Comparison of ENCODE assay signal across 23 cellular contexts in genomic region chr20:38392356-38392755, GRCh38. TPM values are rescaled to one million over a fixed set of nuclear protein-coding genes. Genes with fewer than 3 reads are reported as not detected.
DNase-seq lines count a peak whose midpoint lies in the region; ATAC-seq, FAIRE-seq and TF ChIP-seq lines count a peak whose summit lies in the region.
"Had no signal": no experiment of that assay in that cellular context is flagged by ENCODE, and none has a peak within 500 bp of the region (broad histone marks: within the 10 kb centered on the region; RNA-seq: fewer than 3 reads in every experiment).

No MANE protein-coding gene starts in this region.

- no peaks in the 10 kb centered on the region for H3F3A ChIP-seq in GM23338 (replicated peaks; ENCODE audit: low read depth)

- DNase-seq in GM23338 (ENCODE audit: low spot score) = peak; percentile 44
- DNase-seq in RWPE2 (ENCODE audit: low spot score) = no peak
- DNase-seq in left kidney (ENCODE audit: low read depth, low spot score) = peak; percentile 23
- DNase-seq in NCI-H446 treated with DMSO at 0.1 percent for 48 hours (lab: John Stamatoyannopoulos, UW) = no peak
- DNase-seq in frontal cortex (ENCODE audit: low spot score in 2 of 2) = no peak
- no peak for DNase-seq in pancreas
- DNase-seq: activated CD4-positive, alpha-beta memory T cell treated with anti-CD3 and anti-CD28 coated beads, Interleukin-2, amount 10 ng/mL, durations not matched to agents 7 days and 5 days; activated gamma-delta T cell treated with Interleukin-2 at 50 U/mL for 16 hours; brain microvascular endothelial cell; CD4-positive, alpha-beta memory T cell; glutamatergic neuron; GOT3; mesenchymal stem cell; NCI-H1092 treated with DMSO at 0.1 percent for 48 hours; NCI-H226; NK-92 treated with Interleukin-12 subunit alpha and Interleukin-12 subunit beta, amount 100 ng/mL, for 24 hours; RPMI8226; spleen; stimulated activated CD4-positive, alpha-beta T cell treated with anti-CD3 and anti-CD28 coated beads, Interleukin-4, amount 100 ng/mL, for 1 hour; stimulated activated naive CD4-positive, alpha-beta T cell treated with Interleukin-2 at 50 U/mL for 16 hours had no signal

- H2AFZ ChIP-seq in GM23338 (peak overlapping the region; percentile 84), KMS-11 (ENCODE audit: low read depth) (peak overlapping the region; percentile 27; the same call in 1 of the 2 replicates)

- WGBS in pancreas, 2 donors = 37 to 68% methylated on average over 3 of the region's 3 CpGs

- H4K20me1 ChIP-seq in GM23338 (replicated peaks; ENCODE audit: insufficient read depth) (no peaks in the 10 kb centered on the region), KMS-11 (ENCODE audit: insufficient read depth) (no peaks in the 10 kb centered on the region)

- H3K36me3 Mint-ChIP-seq in GM23338 (ENCODE audit: low read depth) = no peaks in the 10 kb centered on the region

- no peak overlapping the region for H3K4me3 Mint-ChIP-seq in GM23338
- H3K4me3 Mint-ChIP-seq: activated CD4-positive, alpha-beta memory T cell treated with anti-CD3 and anti-CD28 coated beads, Interleukin-2, amount 10 ng/mL, durations not matched to agents 7 days and 5 days; CD4-positive, alpha-beta memory T cell had no signal

- no peak overlapping the region for H3K27ac Mint-ChIP-seq in GM23338
- H3K27ac Mint-ChIP-seq: activated CD4-positive, alpha-beta memory T cell treated with anti-CD3 and anti-CD28 coated beads, Interleukin-2, amount 10 ng/mL, durations not matched to agents 7 days and 5 days; CD4-positive, alpha-beta memory T cell had no signal

- H3K9me3 ChIP-seq in RWPE2 (ENCODE audit: severe bottlenecking) (no peaks in the 10 kb centered on the region), pancreas (no peaks in the 10 kb centered on the region)

- H3K4me1 ChIP-seq in GM23338 (ENCODE audit: insufficient read depth) (no peaks in the 10 kb centered on the region), KMS-11 (ENCODE audit: low read depth, poor library complexity, severe bottlenecking) (no peaks in the 10 kb centered on the region), RWPE2 (ENCODE audit: insufficient read depth, poor library complexity, severe bottlenecking) (no peaks in the 10 kb centered on the region), pancreas (no peaks in the 10 kb centered on the region)
- H3K4me1 ChIP-seq: spleen had no signal

- H3K36me3 ChIP-seq in GM23338 (ENCODE audit: insufficient read depth) (no peaks in the 10 kb centered on the region), KMS-11 (ENCODE audit: insufficient read depth) (no peaks in the 10 kb centered on the region), RWPE2 (ENCODE audit: low read depth) (no peaks in the 10 kb centered on the region), pancreas (no peaks in the 10 kb centered on the region)
- H3K36me3 ChIP-seq: brain microvascular endothelial cell, spleen had no signal

- no peaks in the 10 kb centered on the region for H3K79me2 ChIP-seq in GM23338 (replicated peaks; ENCODE audit: insufficient read depth)
- no peaks in the 10 kb centered on the region for H3K79me2 ChIP-seq in KMS-11 (ENCODE audit: insufficient read depth, low read depth)

- no peaks in the 10 kb centered on the region for H3K27me3 ChIP-seq in GM23338 (ENCODE audit: insufficient read depth)
- H3K27me3 ChIP-seq in KMS-11 (ENCODE audit: insufficient read depth, low read depth) = no peaks in the 10 kb centered on the region
- H3K27me3 ChIP-seq in RWPE2 (ENCODE audit: insufficient read depth, poor library complexity, severe bottlenecking) = no peaks in the 10 kb centered on the region
- H3K27me3 ChIP-seq in pancreas = no peaks in the 10 kb centered on the region
- H3K27me3 ChIP-seq: brain microvascular endothelial cell, spleen had no signal

- 0 out of 2 replicates have a peak, but pooled peaks cover 4% of the 10 kb centered on the region for H3K9me2 ChIP-seq in GM23338 (ENCODE audit: insufficient read depth)

- ATAC-seq in GM23338 (peak; percentile 74), RWPE2 (ENCODE audit: low read depth) (peak; percentile 68), pancreas (no peak)
- ATAC-seq: activated CD4-positive, CD25-positive, alpha-beta regulatory T cell treated with anti-CD3 and anti-CD28 coated beads, Interleukin-2, amount 50 U/mL, for 24 hours had no signal

- intact Hi-C loops in pancreas (cut with DNase I) = no loop called here

- no peak overlapping the region for H3K4me3 ChIP-seq in GM23338
- no peak overlapping the region for H3K4me3 ChIP-seq in KMS-11 (IDR thresholded peaks at IDR 0.05; ENCODE audit: insufficient read depth, low read depth, low read length)
- H3K4me3 ChIP-seq in RWPE2 (ENCODE audit: severe bottlenecking) = no peak overlapping the region
- H3K4me3 ChIP-seq in pancreas = no peak overlapping the region
- H3K4me3 ChIP-seq: coronary artery, spleen had no signal

- H3K27me3 Mint-ChIP-seq in GM23338 (ENCODE audit: insufficient read depth, low read depth, poor library complexity) = peaks cover 1% of the 10 kb centered on the region

- TF ChIP-seq CTCF in GM23338 (conservative IDR thresholded peaks at IDR 0.05; ENCODE audit: low read depth in 2 of 2) (no peak), KMS-11 (conservative IDR thresholded peaks at IDR 0.05; ENCODE audit: low read depth, low read length) (no peak), RWPE2 (IDR thresholded peaks at IDR 0.05; ENCODE audit: poor library complexity, severe bottlenecking) (no peak), pancreas (IDR thresholded peaks at IDR 0.05) (no peak)

- no peaks in the 10 kb centered on the region for H3K4me1 Mint-ChIP-seq in GM23338
- H3K4me1 Mint-ChIP-seq: activated CD4-positive, alpha-beta memory T cell treated with anti-CD3 and anti-CD28 coated beads, Interleukin-2, amount 10 ng/mL, durations not matched to agents 7 days and 5 days; CD4-positive, alpha-beta memory T cell had no signal

- H3K9me3 Mint-ChIP-seq in GM23338 = no peaks in the 10 kb centered on the region
- H3K9me3 Mint-ChIP-seq: activated CD4-positive, alpha-beta memory T cell treated with anti-CD3 and anti-CD28 coated beads, Interleukin-2, amount 10 ng/mL, durations not matched to agents 7 days and 5 days had no signal

- H3K27ac ChIP-seq in GM23338 (ENCODE audit: low read depth) (no peak overlapping the region), KMS-11 (no peak overlapping the region), RWPE2 (ENCODE audit: poor library complexity, severe bottlenecking) (no peak overlapping the region), pancreas (no peak overlapping the region)
- H3K27ac ChIP-seq: brain microvascular endothelial cell, coronary artery, spleen had no signal

- FAIRE-seq in frontal cortex (lab: Jason Lieb, UNC) (no peak), pancreas (lab: Jason Lieb, UNC) (no peak)

- H3K9ac ChIP-seq in KMS-11 = no peak overlapping the region

- peak overlapping the region; percentile 53; the same call in 1 of the 2 replicates for H3K4me2 ChIP-seq in GM23338
- H3K4me2 ChIP-seq in KMS-11 = no peak overlapping the region

TF ChIP-seq in GM23338, 12 proteins besides CTCF, POLR2A, EP300 and RAD21:
- TF ChIP-seq ZNF114 (CRISPR knock-in tag; IDR thresholded peaks at IDR 0.05) (no peak), EZH2phosphoT487 (IDR thresholded peaks at IDR 0.05; ENCODE audit: unreplicated experiment) (no peak), NANOG (IDR thresholded peaks at IDR 0.05; ENCODE audit: borderline replicate concordance) (no peak), JUNB (IDR thresholded peaks at IDR 0.05; ENCODE audit: unreplicated experiment) (no peak)
- TF ChIP-seq, protein P1, sequence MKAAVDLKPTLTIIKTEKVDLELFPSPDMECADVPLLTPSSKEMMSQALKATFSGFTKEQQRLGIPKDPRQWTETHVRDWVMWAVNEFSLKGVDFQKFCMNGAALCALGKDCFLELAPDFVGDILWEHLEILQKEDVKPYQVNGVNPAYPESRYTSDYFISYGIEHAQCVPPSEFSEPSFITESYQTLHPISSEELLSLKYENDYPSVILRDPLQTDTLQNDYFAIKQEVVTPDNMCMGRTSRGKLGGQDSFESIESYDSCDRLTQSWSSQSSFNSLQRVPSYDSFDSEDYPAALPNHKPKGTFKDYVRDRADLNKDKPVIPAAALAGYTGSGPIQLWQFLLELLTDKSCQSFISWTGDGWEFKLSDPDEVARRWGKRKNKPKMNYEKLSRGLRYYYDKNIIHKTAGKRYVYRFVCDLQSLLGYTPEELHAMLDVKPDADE (IDR thresholded peaks at IDR 0.05) = peak; percentile 65; the same call in 1 of the 2 replicates
- TF ChIP-seq, protein P2, sequence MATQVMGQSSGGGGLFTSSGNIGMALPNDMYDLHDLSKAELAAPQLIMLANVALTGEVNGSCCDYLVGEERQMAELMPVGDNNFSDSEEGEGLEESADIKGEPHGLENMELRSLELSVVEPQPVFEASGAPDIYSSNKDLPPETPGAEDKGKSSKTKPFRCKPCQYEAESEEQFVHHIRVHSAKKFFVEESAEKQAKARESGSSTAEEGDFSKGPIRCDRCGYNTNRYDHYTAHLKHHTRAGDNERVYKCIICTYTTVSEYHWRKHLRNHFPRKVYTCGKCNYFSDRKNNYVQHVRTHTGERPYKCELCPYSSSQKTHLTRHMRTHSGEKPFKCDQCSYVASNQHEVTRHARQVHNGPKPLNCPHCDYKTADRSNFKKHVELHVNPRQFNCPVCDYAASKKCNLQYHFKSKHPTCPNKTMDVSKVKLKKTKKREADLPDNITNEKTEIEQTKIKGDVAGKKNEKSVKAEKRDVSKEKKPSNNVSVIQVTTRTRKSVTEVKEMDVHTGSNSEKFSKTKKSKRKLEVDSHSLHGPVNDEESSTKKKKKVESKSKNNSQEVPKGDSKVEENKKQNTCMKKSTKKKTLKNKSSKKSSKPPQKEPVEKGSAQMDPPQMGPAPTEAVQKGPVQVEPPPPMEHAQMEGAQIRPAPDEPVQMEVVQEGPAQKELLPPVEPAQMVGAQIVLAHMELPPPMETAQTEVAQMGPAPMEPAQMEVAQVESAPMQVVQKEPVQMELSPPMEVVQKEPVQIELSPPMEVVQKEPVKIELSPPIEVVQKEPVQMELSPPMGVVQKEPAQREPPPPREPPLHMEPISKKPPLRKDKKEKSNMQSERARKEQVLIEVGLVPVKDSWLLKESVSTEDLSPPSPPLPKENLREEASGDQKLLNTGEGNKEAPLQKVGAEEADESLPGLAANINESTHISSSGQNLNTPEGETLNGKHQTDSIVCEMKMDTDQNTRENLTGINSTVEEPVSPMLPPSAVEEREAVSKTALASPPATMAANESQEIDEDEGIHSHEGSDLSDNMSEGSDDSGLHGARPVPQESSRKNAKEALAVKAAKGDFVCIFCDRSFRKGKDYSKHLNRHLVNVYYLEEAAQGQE (IDR thresholded peaks at IDR 0.05; ENCODE audit: unreplicated experiment) = no peak

RNA-seq across cellular contexts. Expression of gene SNHG17, which starts 42.8 kb away (rescaled TPM):
- 22.2 and 25.4 TPM in 2 replicates for total RNA-seq in GM23338 (2014; rRNA removed; shearing (Covaris generic))
- 76.1 and 80.1 TPM in 2 replicates for polyA plus RNA-seq in GM23338 (2016; fragmentation: Nextera tagmentation; extraction: Ambion mirVana)
- total RNA-seq in frontal cortex = 4.5 TPM
- total RNA-seq in pancreas = 10 to 100 TPM; 12.8 to 21.0 (median 16.3) TPM
- polyA plus RNA-seq in pancreas = 10 to 100 TPM; 36.8 to 38.7 TPM

RNA-seq across cellular contexts. Expression of gene LBP, which starts 46.1 kb away (rescaled TPM):
- 0.10 and 0.35 TPM in 2 replicates for total RNA-seq in GM23338 (2014; rRNA removed; shearing (Covaris generic))
- polyA plus RNA-seq in GM23338 (2016; fragmentation: Nextera tagmentation; extraction: Ambion mirVana) (0.19 TPM in 1 of 2 replicates, not detected in the other), pancreas (under 1 TPM in 1 of 2 donors, not detected in 1; 0.30 TPM)
- total RNA-seq in frontal cortex (not detected), pancreas (1 to 10 TPM in 2 of 6 donors, under 1 TPM in 2, not detected in 2; 0.16 to 1.9 (median 0.68) TPM)
- total RNA-seq: activated CD4-positive, alpha-beta memory T cell treated with anti-CD3 and anti-CD28 coated beads, Interleukin-2, amount 10 ng/mL, durations not matched to agents 7 days and 5 days; CD4-positive, alpha-beta memory T cell; spleen had no signal
- polyA plus RNA-seq: CD4-positive, alpha-beta memory T cell had no signal

Comparison
In these comparisons a context has a peak if more than half of its experiments do, and no peak if none do; other contexts are left out.
1. ATAC-seq: peak in GM23338 (single experiment) and RWPE2 (single experiment); none in pancreas (0 of 4).
2. DNase-seq: peak in GM23338 (single experiment) and left kidney (single experiment); none in RWPE2 (single experiment), NCI-H446 treated with DMSO at 0.1 percent for 48 hours (single experiment), frontal cortex (0 of 2) and pancreas (0 of 6).